Comparison of ENCODE assay signal across 12 cellular contexts in the genomic region with DNA sequence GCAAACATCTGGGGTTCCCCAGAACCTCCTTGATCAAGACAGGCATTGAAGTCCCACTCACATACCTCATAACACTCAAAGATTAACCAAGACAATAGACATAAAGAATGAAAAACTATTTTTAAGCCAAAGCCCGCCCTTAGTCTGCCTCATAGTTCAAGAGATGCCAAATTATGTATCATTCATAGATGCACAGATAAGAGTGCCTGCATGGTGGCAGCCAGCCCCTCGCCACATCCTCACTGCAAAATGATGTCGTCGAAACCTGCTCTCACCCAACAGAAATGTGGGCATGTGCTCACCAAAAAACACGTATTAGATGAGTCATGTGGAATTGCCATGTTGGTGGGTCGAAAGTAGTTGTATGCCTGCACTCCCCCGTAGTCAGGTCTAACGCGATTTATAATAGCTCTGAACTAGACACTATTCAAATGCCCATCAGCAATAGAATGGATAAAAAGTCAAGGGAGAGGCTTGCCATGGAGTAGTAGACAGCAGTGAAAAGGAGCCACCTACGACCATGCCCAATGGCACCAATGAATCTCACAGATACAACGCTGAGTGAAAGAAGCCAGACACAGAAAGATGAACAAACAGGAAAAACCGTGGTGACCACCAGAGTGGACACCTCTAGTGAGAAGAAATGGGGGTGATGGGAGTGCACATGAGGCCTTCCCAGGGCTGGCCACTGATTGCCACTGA.
"Had no signal": no experiment of that assay in that cellular context is flagged by ENCODE, and none has a peak within 500 bp of the region (broad histone marks: within the 10 kb centered on the region; RNA-seq: fewer than 3 reads in every experiment).

No MANE protein-coding gene starts in this region.

- H3K27me3 Mint-ChIP-seq: activated CD4-positive, alpha-beta memory T cell treated with anti-CD3 and anti-CD28 coated beads for 36 hours; stimulated activated naive B cell treated with anti-CD40 and anti-IgM and Interleukin-4, amounts not matched to agents 10 μg/mL and 1 μg/mL and 100 μg/mL, for 72 hours had no signal

- H3K36me3 ChIP-seq: ascending aorta, esophagus muscularis mucosa, neutrophil, right atrium auricular region had no signal

- H3K9me3 ChIP-seq: ascending aorta, esophagus muscularis mucosa, neutrophil, right atrium auricular region had no signal

- H3K27me3 ChIP-seq: ascending aorta, right atrium auricular region had no signal

- H3K36me3 Mint-ChIP-seq: activated CD4-positive, alpha-beta memory T cell treated with anti-CD3 and anti-CD28 coated beads for 36 hours; stimulated activated naive B cell treated with anti-CD40 and anti-IgM and Interleukin-4, amounts not matched to agents 10 μg/mL and 1 μg/mL and 100 μg/mL, for 72 hours; type B pancreatic cell had no signal

- DNase-seq: activated CD4-positive, alpha-beta memory T cell treated with anti-CD3 and anti-CD28 coated beads for 36 hours; activated gamma-delta T cell; foreskin fibroblast; glutamatergic neuron; naive thymus-derived CD4-positive, alpha-beta T cell; stimulated activated CD4-positive, alpha-beta T cell treated with anti-CD3 and anti-CD28 coated beads, Interleukin-1b, Interleukin-23, amount 100 ng/mL, for 48 hours; stimulated activated naive B cell treated with anti-CD40 and anti-IgM and Interleukin-4, amounts not matched to agents 10 μg/mL and 1 μg/mL and 100 μg/mL, for 72 hours had no signal

- H3K9me3 Mint-ChIP-seq: activated CD4-positive, alpha-beta memory T cell treated with anti-CD3 and anti-CD28 coated beads for 36 hours; stimulated activated naive B cell treated with anti-CD40 and anti-IgM and Interleukin-4, amounts not matched to agents 10 μg/mL and 1 μg/mL and 100 μg/mL, for 72 hours; type B pancreatic cell had no signal

- H3K4me3 ChIP-seq: ascending aorta, esophagus muscularis mucosa, right atrium auricular region had no signal

- H3K4me1 ChIP-seq: ascending aorta, esophagus muscularis mucosa, right atrium auricular region had no signal

- ATAC-seq: naive thymus-derived CD4-positive, alpha-beta T cell; stimulated activated naive B cell treated with anti-CD40 and anti-IgM and Interleukin-4, amounts not matched to agents 10 μg/mL and 1 μg/mL and 100 μg/mL, for 72 hours had no signal

- H3K27ac Mint-ChIP-seq: activated CD4-positive, alpha-beta memory T cell treated with anti-CD3 and anti-CD28 coated beads for 36 hours; stimulated activated naive B cell treated with anti-CD40 and anti-IgM and Interleukin-4, amounts not matched to agents 10 μg/mL and 1 μg/mL and 100 μg/mL, for 72 hours had no signal

- H3K27ac ChIP-seq: ascending aorta, esophagus muscularis mucosa, neutrophil, right atrium auricular region had no signal

- H3K4me3 Mint-ChIP-seq: activated CD4-positive, alpha-beta memory T cell treated with anti-CD3 and anti-CD28 coated beads for 36 hours; naive thymus-derived CD4-positive, alpha-beta T cell; stimulated activated naive B cell treated with anti-CD40 and anti-IgM and Interleukin-4, amounts not matched to agents 10 μg/mL and 1 μg/mL and 100 μg/mL, for 72 hours; type B pancreatic cell had no signal
